10 cellular contexts compared by ENCODE assay signal in the genomic region with DNA sequence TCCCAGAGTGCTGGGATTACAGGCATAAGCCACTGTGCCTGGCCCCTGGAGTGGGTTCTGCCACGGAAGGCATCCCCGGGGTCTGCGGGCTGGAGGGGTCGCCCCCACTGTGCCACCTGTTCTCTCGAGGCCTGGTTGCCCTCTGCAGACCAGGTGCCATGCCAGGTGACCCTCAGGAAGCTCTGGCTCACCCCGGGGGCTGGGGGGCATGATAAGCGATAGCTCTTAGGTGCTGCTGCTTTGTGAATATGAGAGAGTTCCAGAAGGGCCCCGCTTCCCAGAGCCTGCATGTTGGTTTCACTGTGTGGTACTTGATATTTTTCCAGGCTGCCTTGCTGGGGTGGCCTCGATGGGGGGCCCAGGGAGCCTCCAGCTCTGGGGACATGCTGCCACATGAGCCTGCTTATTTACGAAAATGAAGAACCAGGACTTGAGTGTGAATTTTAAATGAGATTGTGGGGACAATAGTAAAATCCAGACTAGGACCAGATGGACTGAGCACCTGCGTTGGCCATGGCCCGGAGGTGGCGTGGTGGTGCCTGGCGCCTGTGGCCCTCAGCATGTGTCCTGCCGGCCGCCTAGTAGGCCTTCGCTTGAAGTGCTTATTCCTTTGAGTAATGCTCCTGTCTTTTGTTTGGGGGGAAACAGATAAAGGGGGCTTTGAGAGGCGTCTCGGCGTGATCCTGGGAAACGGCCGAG. TPM values are rescaled to one million over a fixed set of nuclear protein-coding genes. Genes with fewer than 3 reads are reported as not detected.
DNase-seq lines count a peak whose midpoint lies in the region; ATAC-seq and TF ChIP-seq lines count a peak whose summit lies in the region.
"Had no signal": no experiment of that assay in that cellular context is flagged by ENCODE, and none has a peak within 500 bp of the region (broad histone marks: within the 10 kb centered on the region; RNA-seq: fewer than 3 reads in every experiment).

No MANE protein-coding gene starts in this region.

- CTCF ChIA-PET in activated B cell treated with CpG ODN at 0.5 μM for 24 hours (lab: Charles Lee): interaction anchor here (0.6 to 1.9 kb wide), 3 partner anchors 40 to 145 kb away, joined by 3 to 6 read pairs (median 3); a partner anchor contains a TSS

- 80 to 90% (median 84%) methylated on average over 22 of the region's 22 CpGs for WGBS in psoas muscle, 3 donors

- no peaks in the 10 kb centered on the region for H3K36me3 ChIP-seq in psoas muscle (ENCODE audit: insufficient read depth in 1 of 2, low read depth in 1 of 2)

- H3K4me3 ChIP-seq in fibroblast of the aortic adventitia (ENCODE audit: low read depth, low read length) (peak overlapping the region; percentile 13), psoas muscle (peak overlapping the region; percentile 71)

- H3K4me1 Mint-ChIP-seq in CD14-positive monocyte (peaks cover 87% of the 10 kb centered on the region), activated B cell treated with CpG ODN at 0.5 μM for 24 hours (peaks cover 87% of the 10 kb centered on the region)

- DNase-seq in CD14-positive monocyte (ENCODE audit: low spot score) (no peak), activated B cell treated with CpG ODN at 0.5 μM for 24 hours (no peak), fibroblast of the aortic adventitia (ENCODE audit: low read depth) (no peak), psoas muscle (no peak), NCI-H1048 (lab: John Stamatoyannopoulos, UW) (no peak)
- DNase-seq: DMS153; effector CD8-positive, alpha-beta T cell had no signal

- POLR2A ChIA-PET in activated B cell treated with CpG ODN at 0.5 μM for 24 hours (lab: Charles Lee): interaction anchor here (0.8 to 3.4 kb wide), 9 partner anchors 11 to 80 kb away, joined by 3 to 39 read pairs (median 8); a partner anchor contains a TSS

- H3K9me3 ChIP-seq in psoas muscle: no peaks in the 10 kb centered on the region

- peaks cover 91% of the 10 kb centered on the region for H3K4me1 ChIP-seq in psoas muscle

- H3K4me3 Mint-ChIP-seq in CD14-positive monocyte: peak overlapping the region; percentile 62 to 100
- H3K4me3 Mint-ChIP-seq in activated B cell treated with CpG ODN at 0.5 μM for 24 hours: peak overlapping the region; percentile 52

- H3K27ac Mint-ChIP-seq in CD14-positive monocyte (peak overlapping the region; percentile 90 to 95 (median 94)), activated B cell treated with CpG ODN at 0.5 μM for 24 hours (peak overlapping the region; percentile 91)

- H3K36me3 Mint-ChIP-seq in CD14-positive monocyte (peaks cover 37 to 53% of the 10 kb centered on the region in 2 donors), activated B cell treated with CpG ODN at 0.5 μM for 24 hours (ENCODE audit: low read depth) (peaks cover 10% of the 10 kb centered on the region)

- H3K27me3 Mint-ChIP-seq in CD14-positive monocyte (ENCODE audit: low read depth in 3 of 3) (peaks cover 3 to 20% (median 6%) of the 10 kb centered on the region in 3 donors), activated B cell treated with CpG ODN at 0.5 μM for 24 hours (no peaks in the 10 kb centered on the region)

- ATAC-seq in activated B cell treated with CpG ODN at 0.5 μM for 24 hours (ENCODE audit: low read depth): no peak
- ATAC-seq in psoas muscle: no peak
- no peak for ATAC-seq in HG02759 (IDR thresholded peaks at IDR 0.05; ENCODE audit: unreplicated experiment)
- no peak for ATAC-seq in GM21390 (IDR thresholded peaks at IDR 0.05; ENCODE audit: unreplicated experiment)
- ATAC-seq in HG02571 (IDR thresholded peaks at IDR 0.05; ENCODE audit: unreplicated experiment): no peak

- TF ChIP-seq CTCF in CD14-positive monocyte (IDR thresholded peaks at IDR 0.05) (no peak), activated B cell treated with CpG ODN at 0.5 μM for 24 hours (IDR thresholded peaks at IDR 0.05) (no peak), fibroblast of the aortic adventitia (IDR thresholded peaks at IDR 0.05; ENCODE audit: insufficient read depth, low read length) (no peak), psoas muscle (IDR thresholded peaks at IDR 0.05) (no peak)

- peaks cover 0 to 2% (median 0%) of the 10 kb centered on the region in 7 donors for H3K9me3 Mint-ChIP-seq in CD14-positive monocyte
- H3K9me3 Mint-ChIP-seq in activated B cell treated with CpG ODN at 0.5 μM for 24 hours: no peaks in the 10 kb centered on the region

- H3K27me3 ChIP-seq in psoas muscle (ENCODE audit: insufficient read depth in 3 of 3, low read length in 2 of 3): no peaks in the 10 kb centered on the region

- intact Hi-C loops in CD14-positive monocyte (cut with micrococcal nuclease) (loop anchor here in 1 of 2 donors (2.0 kb wide), 2 partner anchors 19 to 65 kb away; no protein-coding TSS in a partner anchor), activated B cell treated with CpG ODN at 0.5 μM for 24 hours (cut with micrococcal nuclease) (loop anchor here (2.0 kb wide), 1 partner anchor 75 kb away; no protein-coding TSS in a partner anchor), psoas muscle (cut with DNase I) (loop anchor here in 1 of 2 donors (10.0 kb wide), 1 partner anchor 69 kb away; no protein-coding TSS in a partner anchor)

- H3K27ac ChIP-seq in psoas muscle: peak overlapping the region; percentile 76

RNA-seq across cellular contexts. Expression of a gene that starts 7.3 kb away (rescaled TPM):
- polyA plus RNA-seq in CD14-positive monocyte (under 1 TPM; 0.20 to 0.25 TPM), psoas muscle (10 to 100 TPM in 2 of 3 donors, 1 to 10 TPM in 1; 7.7 to 20.9 (median 18.3) TPM)
- total RNA-seq in activated B cell treated with CpG ODN at 0.5 μM for 24 hours (37.2 and 37.6 TPM in 2 replicates), fibroblast of the aortic adventitia (ENCODE audit: low replicate concordance) (28.1 and 36.6 TPM in 2 replicates), psoas muscle (10 to 100 TPM; 21.4 to 32.1 (median 30.3) TPM)

RNA-seq across cellular contexts. Expression of a gene that starts 40.9 kb away (rescaled TPM):
- polyA plus RNA-seq in CD14-positive monocyte: 10 to 100 TPM; 35.1 to 49.3 TPM
- total RNA-seq in activated B cell treated with CpG ODN at 0.5 μM for 24 hours: 73.7 and 83.9 TPM in 2 replicates
- 18.5 and 23.2 TPM in 2 replicates for total RNA-seq in fibroblast of the aortic adventitia (ENCODE audit: low replicate concordance)
- total RNA-seq in psoas muscle: 10 to 100 TPM; 17.8 to 26.3 (median 19.4) TPM
- polyA plus RNA-seq in psoas muscle: 10 to 100 TPM; 22.1 to 48.1 (median 28.2) TPM
